In the genomic region with DNA sequence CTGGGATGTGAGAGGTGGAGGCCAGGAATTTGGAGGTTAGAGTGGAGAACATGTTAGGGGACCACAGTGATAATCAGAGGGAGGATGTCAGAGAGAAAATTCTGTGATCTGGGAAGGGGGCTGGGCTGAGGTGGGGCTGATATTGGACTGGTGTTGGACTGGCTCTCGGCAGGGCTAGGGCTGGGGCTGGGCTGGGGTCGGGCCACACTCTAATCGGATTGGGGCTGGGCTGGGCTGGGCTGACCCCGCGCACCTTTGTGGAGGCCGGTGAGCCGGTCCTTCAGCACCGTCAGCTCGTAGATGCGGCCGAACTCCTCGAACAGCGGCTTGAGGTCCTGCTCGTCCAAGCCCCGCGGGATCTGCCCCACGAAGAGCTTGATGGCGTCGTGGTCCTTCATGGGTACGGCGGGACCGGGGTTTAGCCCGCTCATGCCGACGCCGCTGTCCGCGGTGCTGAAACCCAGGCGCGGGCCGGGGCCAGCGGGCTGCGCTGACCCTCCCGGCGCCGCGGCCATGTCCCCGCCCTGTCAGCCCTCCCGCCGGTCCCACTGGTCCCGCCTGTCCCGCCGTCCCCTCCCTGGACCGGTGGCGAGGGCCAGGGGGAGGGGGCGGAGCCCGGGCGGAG, we compare ENCODE assay signal across 8 cellular contexts. TPM values are rescaled to one million over a fixed set of nuclear protein-coding genes. Genes with fewer than 3 reads are reported as not detected.
DNase-seq lines count a peak whose midpoint lies in the region; ATAC-seq and TF ChIP-seq lines count a peak whose summit lies in the region.

No MANE protein-coding gene starts in this region.

- H3K4me1 Mint-ChIP-seq in H9 (peaks cover 16 to 17% of the 10 kb centered on the region in 2 experiments), glutamatergic neuron (ENCODE audit: low read depth, unreplicated experiment) (peaks cover 12% of the 10 kb centered on the region)
- H3K4me1 Mint-ChIP-seq in activated naive CD4-positive, alpha-beta T cell treated with anti-CD3 and anti-CD28 coated beads for 36 hours (ENCODE audit: low read depth), result peaks cover 19% of the 10 kb centered on the region

- H3K4me3 Mint-ChIP-seq in H9 (peak overlapping the region; percentile 35 to 69), glutamatergic neuron (ENCODE audit: unreplicated experiment) (peak overlapping the region; percentile 93)
- H3K4me3 Mint-ChIP-seq in activated naive CD4-positive, alpha-beta T cell treated with anti-CD3 and anti-CD28 coated beads for 36 hours, result peak overlapping the region; percentile 71

- TF ChIP-seq CTCF in C4-2B (conservative IDR thresholded peaks at IDR 0.05), result no peak
- TF ChIP-seq CTCF in H9 (conservative IDR thresholded peaks at IDR 0.05), result no peak
- no peak for TF ChIP-seq CTCF in glutamatergic neuron (IDR thresholded peaks at IDR 0.05; ENCODE audit: partially characterized antibody, unreplicated experiment)

- H4K5ac ChIP-seq in H9 (ENCODE audit: insufficient read length, low read depth, low read length), result no peak overlapping the region

- no peak overlapping the region for H4K91ac ChIP-seq in H9 (ENCODE audit: insufficient read length, low read depth, low read length)

- peaks cover 5 to 7% of the 10 kb centered on the region in 2 experiments; a peak in 3 of 5 replicates for H3K9me3 Mint-ChIP-seq in H9
- peaks cover 7% of the 10 kb centered on the region for H3K9me3 Mint-ChIP-seq in activated naive CD4-positive, alpha-beta T cell treated with anti-CD3 and anti-CD28 coated beads for 36 hours
- H3K9me3 Mint-ChIP-seq in glutamatergic neuron (ENCODE audit: unreplicated experiment), result peaks cover 14% of the 10 kb centered on the region

- no peak overlapping the region for H2BK15ac ChIP-seq in H9 (ENCODE audit: low read depth, low read length)

- WGBS in H9 (ENCODE audit: extremely low coverage, insufficient read length, low lambda C conversion rate), result no CpG with 5 or more reads among the region's 48 CpGs

- H3K36me3 Mint-ChIP-seq in H9 (ENCODE audit: insufficient read depth in 1 of 3, low read depth in 3 of 3), result no peaks in the 10 kb centered on the region; a peak in 1 of 7 replicates
- H3K36me3 Mint-ChIP-seq in activated naive CD4-positive, alpha-beta T cell treated with anti-CD3 and anti-CD28 coated beads for 36 hours (ENCODE audit: low read depth), result peaks cover 9% of the 10 kb centered on the region
- H3K36me3 Mint-ChIP-seq in glutamatergic neuron (ENCODE audit: unreplicated experiment), result no peaks in the 10 kb centered on the region

- no peak overlapping the region for H3K9ac ChIP-seq in H9 (ENCODE audit: extremely low read depth, insufficient read length, low read length)

- no peak overlapping the region for H3K4ac ChIP-seq in H9 (ENCODE audit: low read depth, low read length)

- ATAC-seq in HG03520 (IDR thresholded peaks at IDR 0.05; ENCODE audit: unreplicated experiment) (no peak), HG03571 (IDR thresholded peaks at IDR 0.05; ENCODE audit: unreplicated experiment) (no peak)

- peaks cover 6% of the 10 kb centered on the region for H3K23me2 ChIP-seq in H9 (ENCODE audit: insufficient read length, low read depth, low read length, poor library complexity, severe bottlenecking)

- H3K27ac ChIP-seq in C4-2B (peak overlapping the region; percentile 7; the same call in 1 of the 2 replicates), H9 (ENCODE audit: insufficient read length, low read depth, low read length) (no peak overlapping the region)

- H2BK12ac ChIP-seq in H9 (ENCODE audit: insufficient read length, low read depth, low read length), result no peak overlapping the region

- peak overlapping the region; percentile 6 for H3K4me2 ChIP-seq in H9 (ENCODE audit: insufficient read depth, insufficient read length, low read length)

- intact Hi-C loops in activated naive CD4-positive, alpha-beta T cell treated with anti-CD3 and anti-CD28 coated beads for 36 hours (cut with micrococcal nuclease), result loop anchor here (10.0 kb wide), 1 partner anchor 355 kb away; no protein-coding TSS in a partner anchor
- intact Hi-C loops in posterior cingulate gyrus (cut with DNase I), result no loop called here

- H3K27ac Mint-ChIP-seq in H9 (no peak overlapping the region), glutamatergic neuron (ENCODE audit: unreplicated experiment) (peak overlapping the region; percentile 79)
- H3K27ac Mint-ChIP-seq in activated naive CD4-positive, alpha-beta T cell treated with anti-CD3 and anti-CD28 coated beads for 36 hours, result no peak overlapping the region

- no peak overlapping the region for H3K23ac ChIP-seq in H9 (ENCODE audit: insufficient read length, low read depth, low read length)

- H4K8ac ChIP-seq in H9 (replicated peaks; ENCODE audit: insufficient read length, low read depth, low read length), result no peak overlapping the region

- CTCF ChIA-PET in activated naive CD4-positive, alpha-beta T cell treated with anti-CD3 and anti-CD28 coated beads for 36 hours (lab: Charles Lee), result no interaction called here

- no peak overlapping the region for H3K14ac ChIP-seq in H9 (ENCODE audit: insufficient read depth, low read length)

- H3K9me3 ChIP-seq in H9 (ENCODE audit: control insufficient read depth, low read depth, low read length), result no peaks in the 10 kb centered on the region

- no peaks in the 10 kb centered on the region for H3K79me1 ChIP-seq in H9 (ENCODE audit: insufficient read depth, low read depth, low read length, poor library complexity, severe bottlenecking)

- no peaks in the 10 kb centered on the region for H4K20me1 ChIP-seq in H9 (ENCODE audit: control insufficient read depth, insufficient read depth, insufficient read length)

- peaks cover 5% of the 10 kb centered on the region; the same call in 1 of the 2 replicates for H3K27me3 ChIP-seq in H9 (ENCODE audit: insufficient read depth, low read length)

- no peak overlapping the region for H3K18ac ChIP-seq in H9 (ENCODE audit: insufficient read length, low read depth, low read length)

- H2BK5ac ChIP-seq in H9 (ENCODE audit: insufficient read length, low read length), result no peak overlapping the region

- H2BK120ac ChIP-seq in H9 (ENCODE audit: low read depth, low read length, poor library complexity, severe bottlenecking), result no peak overlapping the region

- no peaks in the 10 kb centered on the region for H3K4me1 ChIP-seq in H9 (ENCODE audit: insufficient read depth, low read length)

- DNase-seq in H9 (peak; percentile 93), RPMI7951 (ENCODE audit: low read depth) (peak; percentile 66), glutamatergic neuron (no peak), posterior cingulate gyrus (peak in 9 of 10 donors; percentile 22 to 91 (median 46))
- peak; percentile 47 for DNase-seq in activated naive CD4-positive, alpha-beta T cell treated with anti-CD3 and anti-CD28 coated beads for 36 hours

- H3K27me3 Mint-ChIP-seq in H9 (ENCODE audit: low read depth), result peaks cover 58% of the 10 kb centered on the region
- peaks cover 8% of the 10 kb centered on the region for H3K27me3 Mint-ChIP-seq in activated naive CD4-positive, alpha-beta T cell treated with anti-CD3 and anti-CD28 coated beads for 36 hours (ENCODE audit: low read depth)
- H3K27me3 Mint-ChIP-seq in glutamatergic neuron (ENCODE audit: unreplicated experiment), result peaks cover 17% of the 10 kb centered on the region

- H3K79me2 ChIP-seq in H9 (ENCODE audit: insufficient read depth, low read length), result no peaks in the 10 kb centered on the region

- no peak overlapping the region for H3K56ac ChIP-seq in H9 (ENCODE audit: insufficient read length, low read depth, low read length)

- no peak overlapping the region for H3T11ph ChIP-seq in H9 (ENCODE audit: low read length)

- H2BK20ac ChIP-seq in H9 (ENCODE audit: low read depth, low read length, poor library complexity, severe bottlenecking), result no peak overlapping the region

- no peak overlapping the region for H2AK5ac ChIP-seq in H9 (ENCODE audit: insufficient read length, low read length)

- H2AFZ ChIP-seq in H9 (ENCODE audit: low read length), result no peak overlapping the region

RNA-seq across cellular contexts. Expression of gene CELF6, which starts 0.5 kb away (rescaled TPM):
- total RNA-seq in H9 (2021), result 0.13 and 0.18 TPM in 2 replicates
- not detected in 2 replicates for total RNA-seq in RPMI7951 (2014; rRNA removed; shearing (Covaris generic))
- total RNA-seq in activated naive CD4-positive, alpha-beta T cell treated with anti-CD3 and anti-CD28 coated beads for 36 hours, result under 1 TPM in 1 of 2 experiments, not detected in 1; 0.22 TPM
- 4.1 TPM for total RNA-seq in glutamatergic neuron (ENCODE audit: unreplicated experiment)

RNA-seq across cellular contexts. Expression of gene PARP6, which starts 47.1 kb away (rescaled TPM):
- 54.4 and 54.5 TPM in 2 replicates for total RNA-seq in H9 (2021)
- total RNA-seq in RPMI7951 (2014; rRNA removed; shearing (Covaris generic)), result 19.5 and 28.8 TPM in 2 replicates
- total RNA-seq in activated naive CD4-positive, alpha-beta T cell treated with anti-CD3 and anti-CD28 coated beads for 36 hours, result 10 to 100 TPM; 38.8 to 44.7 TPM
- total RNA-seq in glutamatergic neuron (ENCODE audit: unreplicated experiment), result 193 TPM

RNA-seq across cellular contexts. Expression of gene HEXA, which starts 56.3 kb away (rescaled TPM):
- total RNA-seq in H9 (2021) (54.7 and 58.9 TPM in 2 replicates), glutamatergic neuron (ENCODE audit: unreplicated experiment) (81.6 TPM)
- total RNA-seq in RPMI7951 (2014; rRNA removed; shearing (Covaris generic)), result 89.2 and 128 TPM in 2 replicates
- total RNA-seq in activated naive CD4-positive, alpha-beta T cell treated with anti-CD3 and anti-CD28 coated beads for 36 hours, result 10 to 100 TPM; 47.7 to 49.3 TPM
